In the genomic region with DNA sequence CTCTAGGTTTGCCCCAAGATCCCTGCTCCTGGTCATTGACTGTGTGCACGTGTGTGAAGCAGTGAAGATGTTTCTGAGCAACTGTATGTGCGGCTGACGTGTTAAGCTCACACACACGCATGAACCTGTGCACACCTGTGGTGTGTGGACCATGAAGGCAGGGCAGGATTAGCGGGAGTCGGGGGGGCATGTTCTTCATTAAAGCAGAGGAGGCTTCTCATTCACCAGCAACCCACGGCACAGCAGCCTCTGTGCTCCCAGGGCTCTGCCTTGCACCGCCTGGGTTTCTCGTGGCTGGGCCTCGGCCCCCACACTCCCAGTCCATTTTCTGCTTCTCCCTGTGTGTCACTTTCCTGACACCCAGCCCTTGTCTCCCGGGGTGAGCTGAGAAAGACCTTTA, we compare ENCODE assay signal across 20 cellular contexts. TPM values are rescaled to one million over a fixed set of nuclear protein-coding genes. Genes with fewer than 3 reads are reported as not detected.
"Had no signal": no experiment of that assay in that cellular context is flagged by ENCODE, and none has a peak within 500 bp of the region (broad histone marks: within the 10 kb centered on the region; RNA-seq: fewer than 3 reads in every experiment).

No MANE protein-coding gene starts in this region.

- H3K27ac ChIP-seq: body of pancreas, left lung, suprapubic skin had no signal

- H3K9me3 ChIP-seq: body of pancreas, left lung, suprapubic skin had no signal

- H3K4me3 ChIP-seq: body of pancreas, dorsolateral prefrontal cortex, left lung, suprapubic skin had no signal

- FAIRE-seq: frontal cortex, kidney had no signal

- H3K36me3 ChIP-seq: left lung, suprapubic skin had no signal

- H3K4me1 ChIP-seq: body of pancreas, suprapubic skin had no signal

- H3K27me3 ChIP-seq: body of pancreas, dorsolateral prefrontal cortex, left lung, suprapubic skin had no signal

- DNase-seq: activated CD4-positive, alpha-beta T cell treated with anti-CD3 and anti-CD28 coated beads, Interleukin-2, amount 10 ng/mL, durations not matched to agents 24 days and 14 days; activated CD8-positive, alpha-beta T cell treated with anti-CD3 and anti-CD28 coated beads for 36 hours; activated naive CD4-positive, alpha-beta T cell treated with anti-CD3 and anti-CD28 coated beads for 36 hours; activated T-cell treated with anti-CD3 and anti-CD28 coated beads, Interleukin-2, amount 50 U/mL, for 24 hours; body of pancreas; dorsolateral prefrontal cortex; head of caudate nucleus; kidney; natural killer cell; retina; stimulated activated naive CD8-positive, alpha-beta T cell treated with anti-CD3 and anti-CD28 coated beads, Interleukin-15, Interleukin-2, amounts not matched to agents 100 U/mL and 50 U/mL, for 24 hours; T1000; trophoblast cell had no signal

- ATAC-seq: activated CD8-positive, alpha-beta T cell treated with anti-CD3 and anti-CD28 coated beads for 36 hours; body of pancreas; left lung; natural killer cell; SK-N-SH treated with all-trans-retinoic acid at 6 μM for 48 hours; stimulated activated naive CD8-positive, alpha-beta T cell treated with anti-CD3 and anti-CD28 coated beads, Interleukin-15, Interleukin-2, amounts not matched to agents 100 U/mL and 50 U/mL, for 24 hours had no signal

RNA-seq across cellular contexts. Expression of a gene that starts 0.8 kb away (rescaled TPM):
- total RNA-seq: activated CD4-positive, alpha-beta T cell treated with anti-CD3 and anti-CD28 coated beads, Interleukin-2, amount 10 ng/mL, durations not matched to agents 24 days and 14 days; activated CD8-positive, alpha-beta T cell treated with anti-CD3 and anti-CD28 coated beads for 36 hours; activated naive CD4-positive, alpha-beta T cell treated with anti-CD3 and anti-CD28 coated beads for 36 hours; activated T-helper 2 cell treated with anti-CD3 and anti-CD28 coated beads, Interferon-gamma antibody, Interleukin-2, Interleukin-4, amounts not matched to agents 10 μg/mL and 5 μg/mL and 100 μg/mL, durations not matched to agents 14 hours and 24 hours and 36 hours; mononuclear cell; natural killer cell; T-helper 1 cell treated with Interleukin-12 subunit alpha and Interleukin-12 subunit beta and Interleukin-4 antibody, amounts not matched to agents 30 ng/mL and 1 ng/mL, for 36 hours had no signal
